Comparison of ENCODE assay signal across 21 cellular contexts in genomic region chr1:67627336-67627735, GRCh38.
"Had no signal": no experiment of that assay in that cellular context is flagged by ENCODE, and none has a peak within 500 bp of the region (broad histone marks: within the 10 kb centered on the region; RNA-seq: fewer than 3 reads in every experiment).

No MANE protein-coding gene starts in this region.

- H3K4me3 ChIP-seq: coronary artery, hepatocyte, left ventricle myocardium inferior, spleen, upper lobe of left lung had no signal

- H3K36me3 ChIP-seq: left ventricle myocardium inferior, spleen, upper lobe of left lung had no signal

- H3K9me3 ChIP-seq: spleen, upper lobe of left lung had no signal

- H3K4me1 ChIP-seq: upper lobe of left lung had no signal

- DNase-seq: activated CD4-positive, alpha-beta memory T cell treated with anti-CD3 and anti-CD28 coated beads for 36 hours; activated CD4-positive, alpha-beta T cell treated with anti-CD3 and anti-CD28 coated beads for 48 hours; activated CD4-positive, CD25-positive, alpha-beta regulatory T cell; activated naive CD4-positive, alpha-beta T cell treated with Interleukin-2 at 50 U/mL for 16 hours; activated naive CD8-positive, alpha-beta T cell treated with anti-CD3 and anti-CD28 coated beads for 36 hours; activated T-cell treated with anti-CD3 and anti-CD28 coated beads, Interleukin-2, amount 50 U/mL, for 48 hours; cerebellar nuclear complex; endodermal cell; immature natural killer cell; left ventricle myocardium inferior; nucleus accumbens; posterior cingulate gyrus; spleen; stimulated activated CD4-positive, alpha-beta T cell treated with anti-CD3 and anti-CD28 coated beads, Interleukin-4, amount 100 ng/mL, for 24 hours; stimulated activated naive CD4-positive, alpha-beta T cell treated with Interleukin-2 at 50 U/mL for 16 hours; SW 1271; T-helper 17 cell; upper lobe of left lung had no signal

- H3K27me3 ChIP-seq: hepatocyte, spleen, upper lobe of left lung had no signal

- H3K79me2 ChIP-seq: hepatocyte had no signal

- ATAC-seq: natural killer cell treated with Interleukin-12 subunit alpha and Interleukin-12 subunit beta and Interleukin-15 and Interleukin-18, amount 100 ng/mL, for 72 hours; T-helper 17 cell had no signal

- H3K4me2 ChIP-seq: hepatocyte had no signal

- H2AFZ ChIP-seq: hepatocyte had no signal

- H3K27ac ChIP-seq: coronary artery, hepatocyte, left ventricle myocardium inferior, spleen, upper lobe of left lung had no signal
